Comparison of ENCODE assay signal across 8 cellular contexts in genomic region chr1:234608720-234609527, GRCh38. TPM values are rescaled to one million over a fixed set of nuclear protein-coding genes. Genes with fewer than 3 reads are reported as not detected.
DNase-seq lines count a peak whose midpoint lies in the region; ATAC-seq, FAIRE-seq and TF ChIP-seq lines count a peak whose summit lies in the region.

No MANE protein-coding gene starts in this region.

- peaks cover 2% of the 10 kb centered on the region for H3K9me3 Mint-ChIP-seq in astrocyte (ENCODE audit: unreplicated experiment)

- no peaks in the 10 kb centered on the region for H3K27me3 ChIP-seq in astrocyte (ENCODE audit: insufficient read depth, low read length)

- peaks cover 28% of the 10 kb centered on the region for H3K36me3 ChIP-seq in astrocyte (ENCODE audit: insufficient read depth, low read length)

- peak overlapping the region; percentile 88 for H3K4me3 ChIP-seq in astrocyte (ENCODE audit: insufficient read depth, low read depth, low read length)
- H3K4me3 ChIP-seq in iPS-18c (ENCODE audit: insufficient read depth, low read depth, low read length), result peak overlapping the region; percentile 71

- H3K9me3 ChIP-seq in astrocyte (ENCODE audit: insufficient read depth, low read depth, low read length) (no peaks in the 10 kb centered on the region), iPS-18c (ENCODE audit: control insufficient read depth, insufficient read depth, low read length) (peaks cover 2% of the 10 kb centered on the region)

- H3K27ac Mint-ChIP-seq in astrocyte (ENCODE audit: unreplicated experiment), result no peak overlapping the region

- peaks cover 54% of the 10 kb centered on the region for H3K79me2 ChIP-seq in astrocyte (ENCODE audit: insufficient read depth, low read length)

- H3K4me1 ChIP-seq in astrocyte (ENCODE audit: insufficient read depth, low read length), result peaks cover 33% of the 10 kb centered on the region

- peak; percentile 65 for DNase-seq in SIG-M5 treated with dmso at 0.1 percent for 504 hours (lab: John Stamatoyannopoulos, UW; ENCODE audit: unreplicated experiment)
- DNase-seq in SIG-M5 (lab: John Stamatoyannopoulos, UW), result no peak
- peak; percentile 60 to 78 (median 68) for DNase-seq in T-helper 1 cell
- no peak for DNase-seq in astrocyte (ENCODE audit: low read depth)
- DNase-seq in stimulated activated CD4-positive, alpha-beta T cell treated with anti-CD3 and anti-CD28 coated beads, Interleukin-12 subunit alpha, Interleukin-12 subunit beta, amount 100 ng/mL, for 48 hours (ENCODE audit: low read depth in 2 of 3, low spot score in 1 of 3), result peak in 2 of 3 donors; percentile 45 to 61
- no peak for DNase-seq in inferior parietal cortex (ENCODE audit: extremely low spot score)

- H3K4me3 Mint-ChIP-seq in astrocyte (ENCODE audit: unreplicated experiment), result peak overlapping the region; percentile 98

- no peaks in the 10 kb centered on the region for H3K27me3 Mint-ChIP-seq in astrocyte (ENCODE audit: low read depth, unreplicated experiment)

- H3K9ac ChIP-seq in astrocyte (ENCODE audit: low read length), result peak overlapping the region; percentile 98

- no peak overlapping the region for H2AFZ ChIP-seq in astrocyte (ENCODE audit: low read depth, low read length)

- no peak for FAIRE-seq in astrocyte (lab: Jason Lieb, UNC)

- H3K4me2 ChIP-seq in astrocyte (ENCODE audit: low read length), result peak overlapping the region; percentile 93

- no peak for TF ChIP-seq CTCF in astrocyte (IDR thresholded peaks at IDR 0.05; ENCODE audit: insufficient read depth, low read depth, low read length)

- H4K20me1 ChIP-seq in astrocyte (ENCODE audit: insufficient read depth, low read length), result peaks cover 34% of the 10 kb centered on the region

- ATAC-seq in GM18858 (IDR thresholded peaks at IDR 0.05; ENCODE audit: unreplicated experiment), result no peak

- H3K27ac ChIP-seq in astrocyte (ENCODE audit: low read depth, low read length), result peak overlapping the region; percentile 96

- H3K4me1 Mint-ChIP-seq in astrocyte (ENCODE audit: low read depth, unreplicated experiment), result peaks cover 29% of the 10 kb centered on the region

- peaks cover 35% of the 10 kb centered on the region for H3K36me3 Mint-ChIP-seq in astrocyte (ENCODE audit: low read depth, unreplicated experiment)

RNA-seq across cellular contexts. Expression of gene IRF2BP2, which starts 1.1 kb away (rescaled TPM):
- total RNA-seq in astrocyte, result 122 and 126 TPM in 2 replicates

Comparison
In these comparisons a context has a peak if more than half of its experiments do, and no peak if none do; other contexts are left out.
1. DNase-seq: peak in SIG-M5 treated with dmso at 0.1 percent for 504 hours (single experiment), T-helper 1 cell (5 of 5) and stimulated activated CD4-positive, alpha-beta T cell treated with anti-CD3 and anti-CD28 coated beads, Interleukin-12 subunit alpha, Interleukin-12 subunit beta, amount 100 ng/mL, for 48 hours (2 of 3); none in SIG-M5 (single experiment), astrocyte (single experiment) and inferior parietal cortex (single experiment).